In genomic region chr14:92287987-92288386, GRCh38 we compare ENCODE assay signal across 14 cellular contexts. TPM values are rescaled to one million over a fixed set of nuclear protein-coding genes. Genes with fewer than 3 reads are reported as not detected.
A peak's percentile ranks its signal among the peaks of the same experiment; 100 is the strongest.
DNase-seq lines count a peak whose midpoint lies in the region; ATAC-seq and TF ChIP-seq lines count a peak whose summit lies in the region.
"Had no signal": no experiment of that assay in that cellular context is flagged by ENCODE, and none has a peak within 500 bp of the region (broad histone marks: within the 10 kb centered on the region; RNA-seq: fewer than 3 reads in every experiment).

No MANE protein-coding gene starts in this region.

- H3K36me3 ChIP-seq in HCT116 (ENCODE audit: control insufficient read depth in 1 of 2, insufficient read depth in 2 of 2, low read length in 2 of 2) (no peaks in the 10 kb centered on the region), PC-3 (ENCODE audit: low read depth, low read length) (no peaks in the 10 kb centered on the region), neuronal stem cell (replicated peaks in 1 of 2; ENCODE audit: control insufficient read depth in 2 of 2, insufficient read depth in 2 of 2, low read length in 2 of 2) (no peaks in the 10 kb centered on the region)

- H3K4me1 Mint-ChIP-seq in stimulated activated naive CD8-positive, alpha-beta T cell treated with anti-CD3 and anti-CD28 coated beads, Interleukin-15, amount 100 ng/mL, for 72 hours = no peaks in the 10 kb centered on the region
- H3K4me1 Mint-ChIP-seq: B cell had no signal

- BruUV-seq in HCT116 (replicated peaks; lab: Mats Ljungman, UMichigan) (no TSS peak), PC-3 (replicated peaks; lab: Mats Ljungman, UMichigan) (no TSS peak)

- H3K27me3 ChIP-seq in HCT116 (ENCODE audit: insufficient read depth, low read length) (no peaks in the 10 kb centered on the region), PC-3 (ENCODE audit: low read length) (peaks cover 49% of the 10 kb centered on the region), neuronal stem cell (ENCODE audit: control insufficient read depth in 3 of 3, insufficient read depth in 3 of 3, low read depth in 1 of 3, low read length in 3 of 3) (no peaks in the 10 kb centered on the region)

- CTCF ChIA-PET in HCT116 (lab: Charles Lee) (no interaction called here), PC-3 (lab: Charles Lee) (no interaction called here)

- no peak overlapping the region for H3K9ac ChIP-seq in HCT116 (ENCODE audit: low read length)
- no peak overlapping the region for H3K9ac ChIP-seq in PC-3 (ENCODE audit: low read length)
- H3K9ac ChIP-seq in neuronal stem cell (ENCODE audit: low read depth, low read length, poor library complexity) = no peak overlapping the region

- no peak overlapping the region for H2BK15ac ChIP-seq in neuronal stem cell (ENCODE audit: low read length)

- no peak overlapping the region for H3K27ac Mint-ChIP-seq in stimulated activated naive CD8-positive, alpha-beta T cell treated with anti-CD3 and anti-CD28 coated beads, Interleukin-15, amount 100 ng/mL, for 72 hours
- H3K27ac Mint-ChIP-seq: B cell; CD4-positive, alpha-beta T cell had no signal

- DNase-seq in Daoy (ENCODE audit: low read depth) = peak; percentile 10
- DNase-seq in HCT116 (ENCODE audit: low read depth, low spot score) = peak; percentile 28
- DNase-seq in PC-3 = peak; percentile 40
- DNase-seq in neuronal stem cell (ENCODE audit: low spot score) = no peak
- no peak for DNase-seq in posterior cingulate gyrus
- no peak for DNase-seq in NK-92 treated with Interleukin-12 subunit alpha and Interleukin-12 subunit beta, amount 100 ng/mL, for 24 hours (lab: John Stamatoyannopoulos, UW)
- DNase-seq in stimulated activated naive CD8-positive, alpha-beta T cell treated with anti-CD3 and anti-CD28 coated beads, Interleukin-15, amount 100 ng/mL, for 72 hours = no peak
- DNase-seq: C1 segment of cervical spinal cord; CD4-positive, alpha-beta T cell; DMS79; EL; GDM1; HCEC 1CT had no signal

- TF ChIP-seq CTCF in HCT116 (IDR thresholded peaks at IDR 0.05 in 2 of 3, conservative IDR thresholded peaks at IDR 0.05 in 1 of 3; ENCODE audit: borderline replicate concordance in 1 of 3, insufficient read depth in 1 of 3, low read depth in 2 of 3, low read length in 2 of 3) = no peak
- no peak for TF ChIP-seq CTCF in PC-3 (conservative IDR thresholded peaks at IDR 0.05; ENCODE audit: low read depth, low read length)

- H2BK12ac ChIP-seq in neuronal stem cell (ENCODE audit: low read length) = no peak overlapping the region

- no peak overlapping the region for H4K8ac ChIP-seq in neuronal stem cell (ENCODE audit: low read depth, low read length)

- H3K27me3 Mint-ChIP-seq in stimulated activated naive CD8-positive, alpha-beta T cell treated with anti-CD3 and anti-CD28 coated beads, Interleukin-15, amount 100 ng/mL, for 72 hours = peaks cover 13% of the 10 kb centered on the region
- H3K27me3 Mint-ChIP-seq: CD4-positive, alpha-beta T cell had no signal

- WGBS in neuronal stem cell (ENCODE audit: extremely low coverage in 2 of 2, insufficient read length in 2 of 2, insufficient replicate concordance in 1 of 2), 2 donors = no CpG with 5 or more reads among the region's 10 CpGs

- H3F3A ChIP-seq in PC-3 (ENCODE audit: low read length, unreplicated experiment) = no peaks in the 10 kb centered on the region

- no peaks in the 10 kb centered on the region for H3K79me1 ChIP-seq in neuronal stem cell (ENCODE audit: low read depth, low read length)

- no peak for TF ChIP-seq RAD21 in HCT116 (IDR thresholded peaks at IDR 0.05; ENCODE audit: low read depth)

- H3K4me2 ChIP-seq in HCT116 (ENCODE audit: low read length) (peak overlapping the region; percentile 40), PC-3 (ENCODE audit: low read length) (no peak overlapping the region), neuronal stem cell (ENCODE audit: insufficient read depth, low read length, poor library complexity, severe bottlenecking) (no peak overlapping the region)

- intact Hi-C loops in HCT116 (cut with micrococcal nuclease) (no loop called here), PC-3 (cut with micrococcal nuclease) (no loop called here), posterior cingulate gyrus (cut with DNase I) (no loop called here)

- H2BK5ac ChIP-seq in neuronal stem cell (ENCODE audit: low read length) = no peak overlapping the region

- H3K9me3 Mint-ChIP-seq in stimulated activated naive CD8-positive, alpha-beta T cell treated with anti-CD3 and anti-CD28 coated beads, Interleukin-15, amount 100 ng/mL, for 72 hours = no peaks in the 10 kb centered on the region
- H3K9me3 Mint-ChIP-seq: CD4-positive, alpha-beta T cell had no signal

- no peak overlapping the region for H3K23ac ChIP-seq in neuronal stem cell (ENCODE audit: low read depth, low read length, poor library complexity)

- ATAC-seq in HCT116 (peak; percentile 82), PC-3 (no peak; the same call in 1 of the 2 replicates)
- no peak for ATAC-seq in stimulated activated naive CD8-positive, alpha-beta T cell treated with anti-CD3 and anti-CD28 coated beads, Interleukin-15, amount 100 ng/mL, for 72 hours

- H3K4ac ChIP-seq in neuronal stem cell (ENCODE audit: low read length) = no peak overlapping the region

- no peak overlapping the region for H3K14ac ChIP-seq in neuronal stem cell (ENCODE audit: low read length)

- H2BK120ac ChIP-seq in neuronal stem cell (ENCODE audit: low read depth, low read length) = no peak overlapping the region

- POLR2A ChIA-PET in HCT116 (lab: Charles Lee) = no interaction called here
- POLR2A ChIA-PET in PC-3 (lab: Charles Lee; ENCODE audit: unreplicated experiment) = no interaction called here

- no peak for TF ChIP-seq POLR2A in HCT116 (IDR thresholded peaks at IDR 0.05; ENCODE audit: borderline replicate concordance, extremely low read depth, insufficient read depth, insufficient read length)

- H3K9me3 ChIP-seq in HCT116 (ENCODE audit: control insufficient read depth in 1 of 2, insufficient read depth in 1 of 2, low read depth in 1 of 2, low read length in 2 of 2) (no peaks in the 10 kb centered on the region), PC-3 (ENCODE audit: low read length) (no peaks in the 10 kb centered on the region), neuronal stem cell (replicated peaks in 1 of 2; ENCODE audit: control insufficient read depth in 2 of 2, insufficient read depth in 1 of 2, low read depth in 1 of 2, low read length in 2 of 2) (no peaks in the 10 kb centered on the region)

- H3K4me1 ChIP-seq in HCT116 (ENCODE audit: control insufficient read depth in 1 of 2, insufficient read depth in 2 of 2, low read length in 2 of 2) (peaks cover 0 to 9% of the 10 kb centered on the region in 2 experiments; a peak in 2 of 4 replicates), PC-3 (ENCODE audit: insufficient read depth, low read length) (no peaks in the 10 kb centered on the region), neuronal stem cell (ENCODE audit: control insufficient read depth in 2 of 2, insufficient read depth in 1 of 2, low read depth in 1 of 2, low read length in 2 of 2) (no peaks in the 10 kb centered on the region)

- no peak overlapping the region for H2AK5ac ChIP-seq in neuronal stem cell (ENCODE audit: low read depth, low read length)

- H3K18ac ChIP-seq in neuronal stem cell (ENCODE audit: low read length) = peak overlapping the region; percentile 23

- H3K9me2 ChIP-seq in HCT116 (ENCODE audit: insufficient read depth) = no peaks in the 10 kb centered on the region
- H3K9me2 ChIP-seq in PC-3 (replicated peaks; ENCODE audit: low read length) = no peaks in the 10 kb centered on the region

- H4K20me1 ChIP-seq in HCT116 (ENCODE audit: insufficient read depth) (no peaks in the 10 kb centered on the region), PC-3 (ENCODE audit: low read length) (no peaks in the 10 kb centered on the region)

- H3K4me3 Mint-ChIP-seq in stimulated activated naive CD8-positive, alpha-beta T cell treated with anti-CD3 and anti-CD28 coated beads, Interleukin-15, amount 100 ng/mL, for 72 hours = no peak overlapping the region
- H3K4me3 Mint-ChIP-seq: B cell; CD4-positive, alpha-beta T cell had no signal

- no peak overlapping the region for H4K91ac ChIP-seq in neuronal stem cell (ENCODE audit: low read depth, low read length, poor library complexity)

- RAD21 ChIA-PET in HCT116 (lab: Charles Lee; ENCODE audit: low non-redundant PET in 1 of 2, low total read pairs in 2 of 2, uncharacterized antibody in 2 of 2, unreplicated experiment in 2 of 2) = no interaction called here

- H2AFZ ChIP-seq in HCT116 (ENCODE audit: low read depth, low read length, poor library complexity, severe bottlenecking) = no peak overlapping the region
- 0 out of 2 replicates have a peak overlapping the region, but pooled peaks have one; percentile 13 for H2AFZ ChIP-seq in PC-3 (ENCODE audit: low read length)
- no peak overlapping the region for H2AFZ ChIP-seq in neuronal stem cell (ENCODE audit: low read length)

- H3K79me2 ChIP-seq in HCT116 (ENCODE audit: insufficient read depth, low read length) (no peaks in the 10 kb centered on the region), PC-3 (ENCODE audit: low read length) (no peaks in the 10 kb centered on the region)

- H3K27ac ChIP-seq in HCT116 (ENCODE audit: low read depth, low read length) (no peak overlapping the region), PC-3 (ENCODE audit: low read length) (no peak overlapping the region), neuronal stem cell (replicated peaks; ENCODE audit: low read length) (no peak overlapping the region)

- H3K4me3 ChIP-seq in HCT116 (replicated peaks in 1 of 2; ENCODE audit: low read depth in 1 of 2, low read length in 2 of 2) = no peak overlapping the region
- no peak overlapping the region for H3K4me3 ChIP-seq in PC-3 (ENCODE audit: low read length)
- H3K4me3 ChIP-seq in neuronal stem cell (ENCODE audit: low read length in 2 of 2) = no peak overlapping the region

RNA-seq across cellular contexts. Expression of gene SLC24A4, which starts 35.0 kb away (rescaled TPM):
- not detected in 2 replicates for total RNA-seq in Daoy (2014; rRNA removed; shearing (Covaris generic))
- not detected for total RNA-seq in HCT116 (2021; ENCODE audit: unreplicated experiment)
- under 0.01 and 0.01 TPM in 2 replicates for polyA plus RNA-seq in HCT116 (2012)
- not detected in 2 replicates for total RNA-seq in PC-3 (2014; rRNA removed)
- polyA plus RNA-seq in neuronal stem cell (2013, experiment 1 of 2) = 0.03 TPM
- 0.04 TPM for polyA plus RNA-seq in neuronal stem cell (2013, experiment 2 of 2)
- total RNA-seq: B cell had no signal

Comparison
In these comparisons a context has a peak if more than half of its experiments do, and no peak if none do; other contexts are left out.
1. DNase-seq: peak in Daoy (single experiment), HCT116 (single experiment) and PC-3 (single experiment); none in neuronal stem cell (single experiment), posterior cingulate gyrus (0 of 10), NK-92 treated with Interleukin-12 subunit alpha and Interleukin-12 subunit beta, amount 100 ng/mL, for 24 hours (single experiment) and stimulated activated naive CD8-positive, alpha-beta T cell treated with anti-CD3 and anti-CD28 coated beads, Interleukin-15, amount 100 ng/mL, for 72 hours (0 of 2).